1 cellular context compared by ENCODE assay signal in the genomic region with DNA sequence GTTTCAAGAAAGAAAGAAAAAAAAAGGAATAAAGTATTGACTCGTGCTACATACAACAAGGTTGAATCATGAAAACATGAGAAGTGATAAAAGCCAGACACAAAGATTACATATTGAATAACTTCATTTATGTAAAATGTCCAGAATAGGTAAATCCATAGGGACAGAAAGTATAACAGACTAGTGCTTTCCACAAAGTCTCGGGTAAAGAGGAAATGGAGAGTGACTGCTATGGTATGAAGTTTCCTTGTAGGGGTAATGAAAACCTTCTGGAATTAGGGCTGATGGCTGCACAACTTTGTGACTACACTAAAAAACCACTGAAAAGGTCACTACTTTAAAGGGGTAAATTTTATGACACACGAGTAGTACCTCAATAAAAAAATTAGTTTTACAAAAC.
TF ChIP-seq lines count a peak whose summit lies in the region.

No MANE protein-coding gene starts in this region.

TF ChIP-seq in SK-N-SH treated with all-trans-retinoic acid at 6 μM for 48 hours, 23 proteins besides CTCF, POLR2A, EP300 and RAD21:
- TF ChIP-seq TCF4 (CRISPR knock-in tag; IDR thresholded peaks at IDR 0.05; ENCODE audit: borderline replicate concordance) (no peak), TOX (CRISPR knock-in tag; IDR thresholded peaks at IDR 0.05; ENCODE audit: borderline replicate concordance) (peak; percentile 69; the same call in 1 of the 2 replicates), ZNF70 (CRISPR knock-in tag; IDR thresholded peaks at IDR 0.05) (no peak), ZFP30 (CRISPR knock-in tag; IDR thresholded peaks at IDR 0.05) (no peak), RARB (CRISPR knock-in tag; IDR thresholded peaks at IDR 0.05) (peak; percentile 41; the same call in 1 of the 2 replicates), ARNTL (CRISPR knock-in tag; IDR thresholded peaks at IDR 0.05; ENCODE audit: borderline replicate concordance, low read depth) (no peak)
